In genomic region chr9:98472216-98472615, GRCh38 we compare ENCODE assay signal across 21 cellular contexts.
DNase-seq lines count a peak whose midpoint lies in the region; ATAC-seq and TF ChIP-seq lines count a peak whose summit lies in the region.
"Had no signal": no experiment of that assay in that cellular context is flagged by ENCODE, and none has a peak within 500 bp of the region (broad histone marks: within the 10 kb centered on the region; RNA-seq: fewer than 3 reads in every experiment).

No MANE protein-coding gene starts in this region.

- no peaks in the 10 kb centered on the region for H3K36me3 Mint-ChIP-seq in type B pancreatic cell
- H3K36me3 Mint-ChIP-seq: CD4-positive, CD25-positive, alpha-beta regulatory T cell had no signal

- H3K4me1 Mint-ChIP-seq in type B pancreatic cell (ENCODE audit: unreplicated experiment), result peaks cover 4% of the 10 kb centered on the region
- H3K4me1 Mint-ChIP-seq: CD4-positive, CD25-positive, alpha-beta regulatory T cell had no signal

- TF ChIP-seq CTCF in HCT116 (IDR thresholded peaks at IDR 0.05 in 2 of 3, conservative IDR thresholded peaks at IDR 0.05 in 1 of 3; ENCODE audit: borderline replicate concordance in 1 of 3, insufficient read depth in 1 of 3, low read depth in 2 of 3, low read length in 2 of 3) (no peak), hepatocyte (IDR thresholded peaks at IDR 0.05; ENCODE audit: poor library complexity) (no peak), type B pancreatic cell (conservative IDR thresholded peaks at IDR 0.05) (no peak), gastrocnemius medialis (IDR thresholded peaks at IDR 0.05 in 4 of 5, conservative IDR thresholded peaks at IDR 0.05 in 1 of 5) (no peak)

- H4K20me1 ChIP-seq in HCT116 (ENCODE audit: insufficient read depth), result no peaks in the 10 kb centered on the region
- no peaks in the 10 kb centered on the region for H4K20me1 ChIP-seq in hepatocyte (ENCODE audit: insufficient read depth, poor library complexity, severe bottlenecking)

- H3K9me2 ChIP-seq in HCT116 (ENCODE audit: insufficient read depth), result no peaks in the 10 kb centered on the region
- H3K9me2 ChIP-seq in hepatocyte (replicated peaks; ENCODE audit: insufficient read depth), result no peaks in the 10 kb centered on the region

- POLR2A ChIA-PET in HCT116 (lab: Charles Lee), result no interaction called here

- H3K9ac ChIP-seq in HCT116 (ENCODE audit: low read length), result no peak overlapping the region
- H3K9ac ChIP-seq: GM23248 had no signal

- peak overlapping the region; percentile 61 for H3K27ac Mint-ChIP-seq in type B pancreatic cell
- H3K27ac Mint-ChIP-seq: CD4-positive, CD25-positive, alpha-beta regulatory T cell had no signal

- intact Hi-C loops in HCT116 (cut with micrococcal nuclease), result no loop called here
- intact Hi-C loops in gastrocnemius medialis (cut with DNase I; ENCODE audit: low total_unique reads), result no loop called here

- no peaks in the 10 kb centered on the region for H3K9me3 Mint-ChIP-seq in type B pancreatic cell

- H3K79me2 ChIP-seq in HCT116 (ENCODE audit: insufficient read depth, low read length), result no peaks in the 10 kb centered on the region
- H3K79me2 ChIP-seq in hepatocyte, result no peaks in the 10 kb centered on the region

- in situ Hi-C loops in gastrocnemius medialis (cut with MboI; ENCODE audit: low sequenced_read_pairs in 4 of 4), result no loop called here

- H3K27me3 Mint-ChIP-seq in type B pancreatic cell, result no peaks in the 10 kb centered on the region

- ATAC-seq in HCT116 (no peak), gastrocnemius medialis (no peak), GM18519 (IDR thresholded peaks at IDR 0.05; ENCODE audit: low FRiP score, unreplicated experiment) (no peak)

- RAD21 ChIA-PET in HCT116 (lab: Charles Lee; ENCODE audit: low non-redundant PET in 1 of 2, low total read pairs in 2 of 2, uncharacterized antibody in 2 of 2, unreplicated experiment in 2 of 2), result no interaction called here

- H3K27ac ChIP-seq in HCT116 (ENCODE audit: low read depth, low read length) (no peak overlapping the region), hepatocyte (peak overlapping the region; percentile 25), gastrocnemius medialis (no peak overlapping the region)
- H3K27ac ChIP-seq: GM23248, SJSA1 had no signal

- DNase-seq in HCT116 (ENCODE audit: low read depth, low spot score) (no peak), hepatocyte (ENCODE audit: low spot score) (peak; percentile 64), type B pancreatic cell (ENCODE audit: extremely low spot score, unreplicated experiment) (no peak), gastrocnemius medialis (no peak), NK-92 (lab: John Stamatoyannopoulos, UW; ENCODE audit: unreplicated experiment) (no peak)
- DNase-seq: CD4-positive, CD25-positive, alpha-beta regulatory T cell; COR-L47; GM23248; HCEC 1CT; KG1; NCI-H1092 treated with DMSO at 0.1 percent for 48 hours; NCI-H1436 treated with DMSO at 0.1 percent for 48 hours; NCI-H2029 treated with DMSO at 0.1 percent for 48 hours; NCI-H2171; NCI-H345; NCI-H524; NCI-H774; SW 1271 had no signal

- TF ChIP-seq POLR2A in HCT116 (IDR thresholded peaks at IDR 0.05; ENCODE audit: borderline replicate concordance, extremely low read depth, insufficient read depth, insufficient read length) (no peak), gastrocnemius medialis (IDR thresholded peaks at IDR 0.05) (no peak)

- H3K36me3 ChIP-seq in HCT116 (ENCODE audit: control insufficient read depth in 1 of 2, insufficient read depth in 2 of 2, low read length in 2 of 2) (no peaks in the 10 kb centered on the region), hepatocyte (replicated peaks; ENCODE audit: insufficient read depth, low read depth) (no peaks in the 10 kb centered on the region), gastrocnemius medialis (no peaks in the 10 kb centered on the region)
- H3K36me3 ChIP-seq: SJSA1 had no signal

- 31% methylated on average over 2 of the region's 2 CpGs for WGBS in hepatocyte (ENCODE audit: low lambda C conversion rate, missing lambda C conversion rate)

- no peak overlapping the region for H3K4me2 ChIP-seq in HCT116 (ENCODE audit: low read length)
- H3K4me2 ChIP-seq in hepatocyte, result no peak overlapping the region

- no peaks in the 10 kb centered on the region for H3K27me3 ChIP-seq in HCT116 (ENCODE audit: insufficient read depth, low read length)
- H3K27me3 ChIP-seq in hepatocyte, result no peaks in the 10 kb centered on the region
- H3K27me3 ChIP-seq in gastrocnemius medialis, result no peaks in the 10 kb centered on the region
- H3K27me3 ChIP-seq: SJSA1 had no signal

- no peak overlapping the region for H3K4me3 ChIP-seq in HCT116 (replicated peaks in 1 of 2; ENCODE audit: low read depth in 1 of 2, low read length in 2 of 2)
- no peak overlapping the region for H3K4me3 ChIP-seq in hepatocyte
- H3K4me3 ChIP-seq in gastrocnemius medialis, result no peak overlapping the region
- H3K4me3 ChIP-seq: GM23248, SJSA1 had no signal

- H2AFZ ChIP-seq in HCT116 (ENCODE audit: low read depth, low read length, poor library complexity, severe bottlenecking) (no peak overlapping the region), hepatocyte (no peak overlapping the region)
- H2AFZ ChIP-seq: GM23248 had no signal

- H3K9me3 ChIP-seq in HCT116 (ENCODE audit: control insufficient read depth in 1 of 2, insufficient read depth in 1 of 2, low read depth in 1 of 2, low read length in 2 of 2) (no peaks in the 10 kb centered on the region), hepatocyte (ENCODE audit: low read depth) (no peaks in the 10 kb centered on the region), gastrocnemius medialis (no peaks in the 10 kb centered on the region)
- H3K9me3 ChIP-seq: SJSA1 had no signal

- no peak for TF ChIP-seq RAD21 in HCT116 (IDR thresholded peaks at IDR 0.05; ENCODE audit: low read depth)

- H3K4me3 Mint-ChIP-seq in type B pancreatic cell, result no peak overlapping the region
- H3K4me3 Mint-ChIP-seq: CD4-positive, CD25-positive, alpha-beta regulatory T cell had no signal

- CTCF ChIA-PET in HCT116 (lab: Charles Lee), result no interaction called here

- BruUV-seq in HCT116 (replicated peaks; lab: Mats Ljungman, UMichigan), result no TSS peak

- H3K4me1 ChIP-seq in HCT116 (ENCODE audit: control insufficient read depth in 1 of 2, insufficient read depth in 2 of 2, low read length in 2 of 2) (no peaks in the 10 kb centered on the region), hepatocyte (ENCODE audit: insufficient read depth) (no peaks in the 10 kb centered on the region), gastrocnemius medialis (no peaks in the 10 kb centered on the region)
- H3K4me1 ChIP-seq: SJSA1 had no signal

TF ChIP-seq in HCT116, 20 proteins besides CTCF, POLR2A, EP300 and RAD21 (continues in another document):
- peak; percentile 45 for TF ChIP-seq REST (IDR thresholded peaks at IDR 0.05; ENCODE audit: low read depth)

TF ChIP-seq in PFSK-1, 5 proteins besides CTCF, POLR2A, EP300 and RAD21:
- TF ChIP-seq TAF1 (IDR thresholded peaks at IDR 0.05; ENCODE audit: borderline replicate concordance, insufficient read depth, low read length) (no peak), POLR2AphosphoS5 (IDR thresholded peaks at IDR 0.05; ENCODE audit: low read depth, low read length) (no peak), REST (IDR thresholded peaks at IDR 0.05; ENCODE audit: insufficient read depth in 1 of 2, low read depth in 2 of 2, low read length in 2 of 2) (peak; percentile 66 to 83)
